ENCODE assay signal across 24 cellular contexts in the genomic region with DNA sequence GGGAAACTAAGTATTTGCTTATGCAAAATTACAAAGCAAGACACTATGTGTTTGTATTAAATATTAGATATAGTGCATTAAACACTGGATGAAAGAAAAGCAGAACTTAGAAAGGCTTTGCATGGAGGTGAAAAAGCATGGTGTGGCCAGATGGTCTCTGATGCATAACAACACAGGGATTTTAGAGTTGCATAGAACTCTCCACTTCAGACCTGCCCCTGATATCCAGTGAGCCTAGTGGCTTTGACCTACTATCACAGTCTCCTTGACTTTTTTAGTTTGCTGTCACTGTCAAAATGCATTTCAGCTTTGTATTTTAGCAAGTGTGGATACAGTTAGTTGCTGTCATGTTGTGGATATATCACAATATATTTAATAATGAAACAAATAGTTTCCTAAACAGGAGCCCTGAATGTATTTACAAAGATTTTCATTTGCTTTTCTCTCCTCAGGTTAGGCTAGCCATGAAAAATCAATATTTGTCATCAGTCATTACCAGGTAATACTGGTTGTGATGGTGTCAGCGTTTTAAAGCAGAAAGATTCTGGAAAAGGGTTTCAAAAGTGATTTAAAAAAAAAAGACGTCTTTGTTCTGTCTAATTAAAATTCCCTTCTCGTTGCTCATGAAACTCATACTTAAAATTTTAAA. TPM values are rescaled to one million over a fixed set of nuclear protein-coding genes. Genes with fewer than 3 reads are reported as not detected.
DNase-seq lines count a peak whose midpoint lies in the region; ATAC-seq lines count a peak whose summit lies in the region.
"Had no signal": no experiment of that assay in that cellular context is flagged by ENCODE, and none has a peak within 500 bp of the region (broad histone marks: within the 10 kb centered on the region; RNA-seq: fewer than 3 reads in every experiment).

No MANE protein-coding gene starts in this region.

- ATAC-seq in left colon, result no peak
- no peak for ATAC-seq in stimulated activated effector memory CD8-positive, alpha-beta T cell treated with anti-CD3 and anti-CD28 coated beads, Interleukin-12 subunit alpha, Interleukin-12 subunit beta, amount 100 ng/mL, for 72 hours
- ATAC-seq: activated naive CD8-positive, alpha-beta T cell treated with anti-CD3 and anti-CD28 coated beads, Interleukin-2, amount 50 U/mL, for 24 hours; HCT116 had no signal

- H3K36me3 Mint-ChIP-seq in stimulated activated effector memory CD8-positive, alpha-beta T cell treated with anti-CD3 and anti-CD28 coated beads, Interleukin-12 subunit alpha, Interleukin-12 subunit beta, amount 100 ng/mL, for 72 hours, result no peaks in the 10 kb centered on the region

- no peak overlapping the region for H3K27ac Mint-ChIP-seq in stimulated activated effector memory CD8-positive, alpha-beta T cell treated with anti-CD3 and anti-CD28 coated beads, Interleukin-12 subunit alpha, Interleukin-12 subunit beta, amount 100 ng/mL, for 72 hours
- H3K27ac Mint-ChIP-seq: activated naive CD8-positive, alpha-beta T cell treated with anti-CD3 and anti-CD28 coated beads, Interleukin-2, amount 50 U/mL, for 24 hours; B cell; T-helper 1 cell treated with Interleukin-12 subunit alpha and Interleukin-12 subunit beta and Interleukin-4 antibody, amounts not matched to agents 30 μg/mL and 1 μg/mL, for 36 hours; type B pancreatic cell had no signal

- no peak overlapping the region for H3K4me3 Mint-ChIP-seq in stimulated activated effector memory CD8-positive, alpha-beta T cell treated with anti-CD3 and anti-CD28 coated beads, Interleukin-12 subunit alpha, Interleukin-12 subunit beta, amount 100 ng/mL, for 72 hours
- H3K4me3 Mint-ChIP-seq: activated naive CD8-positive, alpha-beta T cell treated with anti-CD3 and anti-CD28 coated beads, Interleukin-2, amount 50 U/mL, for 24 hours; B cell; T-helper 1 cell treated with Interleukin-12 subunit alpha and Interleukin-12 subunit beta and Interleukin-4 antibody, amounts not matched to agents 30 μg/mL and 1 μg/mL, for 36 hours had no signal

- H3K4me1 Mint-ChIP-seq in stimulated activated effector memory CD8-positive, alpha-beta T cell treated with anti-CD3 and anti-CD28 coated beads, Interleukin-12 subunit alpha, Interleukin-12 subunit beta, amount 100 ng/mL, for 72 hours, result no peaks in the 10 kb centered on the region
- H3K4me1 Mint-ChIP-seq: activated naive CD8-positive, alpha-beta T cell treated with anti-CD3 and anti-CD28 coated beads, Interleukin-2, amount 50 U/mL, for 24 hours; B cell had no signal

- DNase-seq in NCI-H510A treated with DMSO at 0.1 percent for 48 hours (lab: John Stamatoyannopoulos, UW), result peak; percentile 10
- DNase-seq in NCI-H510A (lab: John Stamatoyannopoulos, UW), result no peak
- peak; percentile 60 for DNase-seq in NCI-H524 treated with DMSO at 0.1 percent for 48 hours (lab: John Stamatoyannopoulos, UW)
- DNase-seq in superior temporal gyrus (ENCODE audit: extremely low spot score), result peak; percentile 61
- DNase-seq in left colon, result no peak
- no peak for DNase-seq in SKM-1 treated with dmso at 0.1 percent for 144 hours (lab: John Stamatoyannopoulos, UW; ENCODE audit: unreplicated experiment)
- no peak for DNase-seq in stimulated activated effector memory CD8-positive, alpha-beta T cell treated with anti-CD3 and anti-CD28 coated beads, Interleukin-12 subunit alpha, Interleukin-12 subunit beta, amount 100 ng/mL, for 72 hours (ENCODE audit: low spot score in 2 of 2)
- DNase-seq: activated gamma-delta T cell; activated naive CD8-positive, alpha-beta T cell treated with anti-CD3 and anti-CD28 coated beads, Interleukin-2, amount 50 U/mL, for 24 hours; activated T-cell treated with anti-CD3 and anti-CD28 coated beads, Interleukin-2, amount 50 U/mL, for 1 hour; cerebellar nuclear complex; Kasumi-1; mammary epithelial cell; NCI-H2029 treated with DMSO at 0.1 percent for 48 hours; NK-92 treated with Interleukin-12 subunit alpha and Interleukin-12 subunit beta, amount 100 ng/mL, for 24 hours; Peyer's patch; SJCRH30; stimulated activated CD8-positive, alpha-beta memory T cell treated with anti-CD3 and anti-CD28 coated beads, Interleukin-4, amount 100 ng/mL, for 48 hours had no signal

- H3K36me3 ChIP-seq in endocrine pancreas (ENCODE audit: control insufficient read depth, insufficient read depth, low read length), result no peaks in the 10 kb centered on the region
- H3K36me3 ChIP-seq: Peyer's patch, SJCRH30 had no signal

- intact Hi-C loops in left colon (cut with DNase I, micrococcal nuclease), result no loop called here

- H3K9ac ChIP-seq in endocrine pancreas (ENCODE audit: control insufficient read depth, insufficient read depth, low read length), result no peak overlapping the region

- no peaks in the 10 kb centered on the region for H3K9me3 Mint-ChIP-seq in stimulated activated effector memory CD8-positive, alpha-beta T cell treated with anti-CD3 and anti-CD28 coated beads, Interleukin-12 subunit alpha, Interleukin-12 subunit beta, amount 100 ng/mL, for 72 hours
- H3K9me3 Mint-ChIP-seq: activated naive CD8-positive, alpha-beta T cell treated with anti-CD3 and anti-CD28 coated beads, Interleukin-2, amount 50 U/mL, for 24 hours; T-helper 1 cell treated with Interleukin-12 subunit alpha and Interleukin-12 subunit beta and Interleukin-4 antibody, amounts not matched to agents 30 μg/mL and 1 μg/mL, for 36 hours had no signal

- H3K9me3 ChIP-seq in endocrine pancreas (ENCODE audit: control insufficient read depth, low read length), result no peaks in the 10 kb centered on the region
- H3K9me3 ChIP-seq: Peyer's patch, SJCRH30 had no signal

- peaks cover 49% of the 10 kb centered on the region for H3K4me1 ChIP-seq in endocrine pancreas (ENCODE audit: control insufficient read depth, insufficient read depth, low read length)
- H3K4me1 ChIP-seq: Peyer's patch had no signal

- H3K4me3 ChIP-seq in endocrine pancreas (ENCODE audit: control insufficient read depth, insufficient read depth, low read length), result peak overlapping the region; percentile 71
- H3K4me3 ChIP-seq: Peyer's patch, SJCRH30 had no signal

- no peaks in the 10 kb centered on the region for H3K27me3 ChIP-seq in endocrine pancreas (ENCODE audit: control insufficient read depth, insufficient read depth, low read length)
- H3K27me3 ChIP-seq: Peyer's patch, SJCRH30 had no signal

RNA-seq across cellular contexts. Expression of gene CSRNP3, which starts 5.2 kb away (rescaled TPM):
- total RNA-seq in left colon, result 1 to 10 TPM; 2.7 to 2.8 TPM
- total RNA-seq: B cell, pulmonary artery endothelial cell had no signal

Comparison
In these comparisons a context has a peak if more than half of its experiments do, and no peak if none do; other contexts are left out.
1. DNase-seq: peak in NCI-H510A treated with DMSO at 0.1 percent for 48 hours (single experiment), NCI-H524 treated with DMSO at 0.1 percent for 48 hours (single experiment) and superior temporal gyrus (single experiment); none in NCI-H510A (single experiment), left colon (0 of 2), SKM-1 treated with dmso at 0.1 percent for 144 hours (single experiment) and stimulated activated effector memory CD8-positive, alpha-beta T cell treated with anti-CD3 and anti-CD28 coated beads, Interleukin-12 subunit alpha, Interleukin-12 subunit beta, amount 100 ng/mL, for 72 hours (0 of 2).